In the genomic region with DNA sequence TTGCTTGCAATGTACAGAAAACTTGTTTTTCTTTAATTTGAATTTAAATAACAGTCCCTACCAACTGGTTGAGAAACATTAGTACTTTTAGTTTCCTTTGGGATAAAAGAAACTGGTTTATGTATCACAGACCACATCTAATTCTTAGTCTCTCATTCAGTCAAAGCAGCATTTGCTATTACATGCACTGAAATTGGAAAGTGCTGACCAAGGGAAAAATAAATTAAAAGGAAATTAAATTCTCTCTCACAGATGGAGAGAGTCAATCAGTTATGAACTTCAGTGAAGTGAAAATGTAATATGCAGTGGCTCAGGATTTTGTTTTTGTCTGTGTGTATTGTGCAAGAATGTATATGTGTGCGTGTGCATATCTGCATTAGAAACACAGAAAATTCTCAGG, we compare ENCODE assay signal across 8 cellular contexts.
"Had no signal": no experiment of that assay in that cellular context is flagged by ENCODE, and none has a peak within 500 bp of the region (broad histone marks: within the 10 kb centered on the region; RNA-seq: fewer than 3 reads in every experiment).

No MANE protein-coding gene starts in this region.

- ATAC-seq: GM12878 had no signal

- FAIRE-seq: G401.6, GM12878, GM12891, GM12892, GM18507, GM19239 had no signal

- DNase-seq: GDM1, GF-D8 had no signal

- H3K4me3 ChIP-seq: GM12878 had no signal
